7 cellular contexts compared by ENCODE assay signal in the genomic region with DNA sequence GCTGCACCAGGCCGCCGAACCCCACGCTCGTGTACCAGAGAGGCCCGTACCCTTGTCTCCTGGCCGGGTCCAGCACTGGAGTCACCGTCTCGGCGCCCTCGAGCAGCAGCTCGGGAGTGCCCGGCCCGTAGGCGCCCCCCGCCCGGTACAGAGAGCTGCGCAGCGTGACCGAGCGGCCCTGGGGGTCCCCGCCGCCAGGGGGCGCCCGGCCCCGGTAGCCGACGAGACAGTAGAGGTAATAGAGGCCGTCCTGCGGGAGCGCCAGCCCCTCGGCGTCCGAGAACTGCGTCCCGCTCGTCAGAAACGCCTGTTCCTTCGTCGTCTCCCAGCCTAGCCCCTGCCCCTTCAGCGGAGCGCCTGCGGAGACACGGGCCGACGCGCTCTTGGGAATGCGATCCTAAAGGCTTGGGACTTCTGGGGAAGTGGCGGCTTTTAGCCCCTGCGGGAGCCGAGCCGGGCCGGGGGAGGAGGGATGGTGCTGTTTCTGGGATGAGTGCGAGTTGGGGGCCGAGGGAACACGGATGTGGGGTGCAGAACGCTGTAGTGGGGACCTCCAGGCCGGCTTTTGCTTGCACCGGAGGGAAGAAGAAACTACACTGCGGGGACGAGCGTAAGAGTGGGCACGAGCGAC.
DNase-seq lines count a peak whose midpoint lies in the region; ATAC-seq and TF ChIP-seq lines count a peak whose summit lies in the region.

No MANE protein-coding gene starts in this region.

- peak; percentile 98 for TF ChIP-seq CTCF in GM13976 (IDR thresholded peaks at IDR 0.05; ENCODE audit: borderline replicate concordance, control extremely low read depth, extremely low read depth, insufficient read depth, missing control alignments)

- no peaks in the 10 kb centered on the region for H3K9me3 Mint-ChIP-seq in central memory CD8-positive, alpha-beta T cell

- no peaks in the 10 kb centered on the region for H3K27me3 Mint-ChIP-seq in central memory CD8-positive, alpha-beta T cell

- H3K27ac Mint-ChIP-seq in central memory CD8-positive, alpha-beta T cell (ENCODE audit: low read depth) = peak overlapping the region; percentile 97

- in situ Hi-C loops in GM13976 (cut with MboI; ENCODE audit: low sequenced_read_pairs, unreplicated experiment) = no loop called here

- H3K4me1 Mint-ChIP-seq in central memory CD8-positive, alpha-beta T cell = peaks cover 81% of the 10 kb centered on the region

- peak; percentile 89 for DNase-seq in GM13976 (ENCODE audit: low spot score)
- DNase-seq in NCI-H2171 (lab: John Stamatoyannopoulos, UW) = peak; percentile 49
- peak; percentile 77 to 89 (median 87) for DNase-seq in activated CD4-positive, CD25-positive, alpha-beta regulatory T cell (lab: John Stamatoyannopoulos, UW)
- DNase-seq in central memory CD8-positive, alpha-beta T cell (ENCODE audit: low spot score in 2 of 2) = peak; percentile 79 to 89
- peak; percentile 81 for DNase-seq in kidney tubule cell (ENCODE audit: low spot score)
- peak; percentile 87 to 89 for DNase-seq in stimulated activated CD4-positive, alpha-beta T cell treated with anti-CD3 and anti-CD28 coated beads, Interleukin-1b, Interleukin-23, amount 100 ng/mL, for 1 hour (ENCODE audit: low read depth in 2 of 2)

- peaks cover 32% of the 10 kb centered on the region for H3K36me3 Mint-ChIP-seq in central memory CD8-positive, alpha-beta T cell (ENCODE audit: insufficient read depth)

- peak; percentile 50 for ATAC-seq in HG02973 (IDR thresholded peaks at IDR 0.05; ENCODE audit: unreplicated experiment)
- peak; percentile 84 for ATAC-seq in central memory CD8-positive, alpha-beta T cell (replicated peaks; ENCODE audit: extremely low read depth, poor library complexity, severe bottlenecking)

- H3K4me3 Mint-ChIP-seq in central memory CD8-positive, alpha-beta T cell = peak overlapping the region; percentile 91

Comparison
In these comparisons a context has a peak if more than half of its experiments do, and no peak if none do; other contexts are left out.
1. Peak in every context shown above with its lines: DNase-seq and ATAC-seq.